26 cellular contexts compared by ENCODE assay signal in genomic region chr16:79099701-79100100, GRCh38.
"Had no signal": no experiment of that assay in that cellular context is flagged by ENCODE, and none has a peak within 500 bp of the region (broad histone marks: within the 10 kb centered on the region; RNA-seq: fewer than 3 reads in every experiment).

No MANE protein-coding gene starts in this region.

- H3K9me3 ChIP-seq: breast epithelium, gastrocnemius medialis, right atrium auricular region, stomach, thyroid gland, upper lobe of left lung had no signal

- H3K4me1 ChIP-seq: breast epithelium, gastrocnemius medialis, parathyroid adenoma, right atrium auricular region, stomach had no signal

- H3K36me3 ChIP-seq: breast epithelium, gastrocnemius medialis, neural progenitor cell, right atrium auricular region, stomach, thyroid gland, upper lobe of left lung had no signal

- H3K9ac ChIP-seq: neural progenitor cell, parathyroid adenoma had no signal

- DNase-seq: activated CD4-positive, alpha-beta T cell treated with anti-CD3 and anti-CD28 coated beads for 36 hours; activated CD4-positive, CD25-positive, alpha-beta regulatory T cell; activated CD8-positive, alpha-beta memory T cell treated with anti-CD3 and anti-CD28 coated beads, Interleukin-2, amount 10 ng/mL, durations not matched to agents 7 days and 5 days; activated CD8-positive, alpha-beta T cell treated with anti-CD3 and anti-CD28 coated beads, Interleukin-2, amount 10 ng/mL, durations not matched to agents 7 days and 5 days; activated naive CD4-positive, alpha-beta T cell; activated T-cell treated with anti-CD3 and anti-CD28 coated beads, Interleukin-2, amount 50 U/mL, for 72 hours; dermis blood vessel endothelial cell; effector CD8-positive, alpha-beta T cell; gastrocnemius medialis; left cardiac atrium; left ventricle myocardium superior; midbrain; naive thymus-derived CD4-positive, alpha-beta T cell; occipital lobe; stimulated activated CD4-positive, alpha-beta T cell treated with anti-CD3 and anti-CD28 coated beads, Interleukin-1b, Interleukin-23, amount 100 ng/mL, for 48 hours; stimulated activated naive B cell treated with anti-CD40 and anti-IgM and Interleukin-4, amounts not matched to agents 10 μg/mL and 1 μg/mL and 100 μg/mL, for 72 hours; stomach; thyroid gland; upper lobe of left lung had no signal

- H3K4me2 ChIP-seq: hepatocyte, neural progenitor cell, smooth muscle cell had no signal

- H3K27me3 ChIP-seq: breast epithelium, gastrocnemius medialis, hepatocyte, neural progenitor cell, right atrium auricular region, stomach, thyroid gland, upper lobe of left lung had no signal

- H3K4me3 ChIP-seq: breast epithelium, gastrocnemius medialis, hepatocyte, neural progenitor cell, right atrium auricular region, smooth muscle cell, stomach, thyroid gland, upper lobe of left lung had no signal

- ATAC-seq: activated CD4-positive, alpha-beta T cell treated with anti-CD3 and anti-CD28 coated beads for 36 hours; activated CD8-positive, alpha-beta memory T cell treated with anti-CD3 and anti-CD28 coated beads, Interleukin-2, amount 10 ng/mL, durations not matched to agents 7 days and 5 days; activated CD8-positive, alpha-beta T cell treated with anti-CD3 and anti-CD28 coated beads, Interleukin-2, amount 10 ng/mL, durations not matched to agents 7 days and 5 days; activated naive CD4-positive, alpha-beta T cell treated with anti-CD3 and anti-CD28 coated beads, Interleukin-2, amount 50 U/mL, for 72 hours; activated T-cell treated with anti-CD3 and anti-CD28 coated beads, Interleukin-2, amount 50 U/mL, for 72 hours; gastrocnemius medialis; left cardiac atrium; left ventricle myocardium superior; naive thymus-derived CD4-positive, alpha-beta T cell; stimulated activated naive B cell treated with anti-CD40 and anti-IgM and Interleukin-4, amounts not matched to agents 10 μg/mL and 1 μg/mL and 100 μg/mL, for 72 hours had no signal

- H3K27ac ChIP-seq: breast epithelium, gastrocnemius medialis, hepatocyte, neural progenitor cell, parathyroid adenoma, right atrium auricular region, stomach, thyroid gland, upper lobe of left lung had no signal
